Comparison of ENCODE assay signal across 22 cellular contexts in the genomic region with DNA sequence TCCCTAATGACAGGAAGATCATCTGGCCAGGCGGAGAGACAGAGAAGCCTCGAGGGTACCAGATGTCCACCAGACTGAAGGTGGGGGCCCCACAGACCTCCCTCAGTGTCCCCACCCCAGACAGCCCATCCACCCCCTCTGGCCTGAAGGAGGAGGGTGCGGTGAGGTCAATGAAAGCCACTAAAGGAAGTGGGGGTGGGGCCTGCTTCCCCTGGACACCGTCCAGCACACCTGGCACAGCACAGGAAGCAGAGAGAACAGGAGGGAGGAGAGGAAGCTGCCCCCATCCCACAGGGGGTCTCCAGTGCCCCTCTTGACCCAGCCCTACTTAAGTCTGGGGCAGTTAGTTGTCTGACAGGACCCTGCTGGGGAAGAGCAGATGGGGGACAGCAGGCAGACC. TPM values are rescaled to one million over a fixed set of nuclear protein-coding genes. Genes with fewer than 3 reads are reported as not detected.
DNase-seq lines count a peak whose midpoint lies in the region; ATAC-seq, FAIRE-seq and TF ChIP-seq lines count a peak whose summit lies in the region.
"Had no signal": no experiment of that assay in that cellular context is flagged by ENCODE, and none has a peak within 500 bp of the region (broad histone marks: within the 10 kb centered on the region; RNA-seq: fewer than 3 reads in every experiment).

No MANE protein-coding gene starts in this region.

- H3K36me3 ChIP-seq in BLaER1 treated with 17β-estradiol and CSF1 and Interleukin-3, amounts not matched to agents 10 nM and 100 nM = 0 out of 22 replicates have a peak, but pooled peaks cover 0 to 2% (median 0%) of the 10 kb centered on the region in 11 experiments
- no peaks in the 10 kb centered on the region for H3K36me3 ChIP-seq in DOHH2 (ENCODE audit: control insufficient read depth, low read length)
- H3K36me3 ChIP-seq: SJSA1 had no signal

- no peaks in the 10 kb centered on the region for H3K9me2 ChIP-seq in DOHH2 (replicated peaks; ENCODE audit: control insufficient read depth, low read length)

- peaks cover 0 to 17% (median 0%) of the 10 kb centered on the region in 11 experiments; a peak in 4 of 22 replicates for H3K27me3 ChIP-seq in BLaER1 treated with 17β-estradiol and CSF1 and Interleukin-3, amounts not matched to agents 10 nM and 100 nM
- peaks cover 24% of the 10 kb centered on the region for H3K27me3 ChIP-seq in DOHH2 (ENCODE audit: control insufficient read depth, low read length)

- DNase-seq in NCI-H2196 treated with DMSO at 0.1 percent for 48 hours (lab: John Stamatoyannopoulos, UW; ENCODE audit: unreplicated experiment) (peak; percentile 14), RPMI8226 (peak; percentile 91), D721Med (ENCODE audit: insufficient read length, low spot score) (no peak), G401 (ENCODE audit: low spot score) (no peak)
- DNase-seq: Caco-2; DND-41; GF-D8; H9; NCI-H1092; NCI-H146; NCI-H446; NK-92 treated with Interleukin-12 subunit alpha and Interleukin-12 subunit beta, amount 100 ng/mL, for 24 hours; PC-9 had no signal

- FAIRE-seq in D721Med (lab: Jason Lieb, UNC) = no peak
- FAIRE-seq: TTC549 had no signal

- peak overlapping the region in 1 of 10 experiments; percentile 32; a peak in 1 of 20 replicates for H3K4me3 ChIP-seq in BLaER1 treated with 17β-estradiol and CSF1 and Interleukin-3, amounts not matched to agents 10 nM and 100 nM
- H3K4me3 ChIP-seq in DOHH2 (ENCODE audit: low read length) = peak overlapping the region; percentile 24; the same call in 1 of the 2 replicates
- H3K4me3 ChIP-seq: PC-9, SJSA1 had no signal

- ATAC-seq in HG02938 (IDR thresholded peaks at IDR 0.05; ENCODE audit: unreplicated experiment) = no peak
- no peak for ATAC-seq in HG03378 (IDR thresholded peaks at IDR 0.05; ENCODE audit: unreplicated experiment)

- in situ Hi-C loops in G401 (cut with HindIII; ENCODE audit: low sequenced_read_pairs) = loop anchor here (25.0 kb wide), 1 partner anchor 221 kb away; a partner anchor contains a TSS

- no peaks in the 10 kb centered on the region for H3K9me3 ChIP-seq in BLaER1 treated with 17β-estradiol and CSF1 and Interleukin-3, amounts not matched to agents 10 nM and 100 nM (replicated peaks in 1 of 11)
- no peaks in the 10 kb centered on the region for H3K9me3 ChIP-seq in DOHH2 (ENCODE audit: control insufficient read depth, insufficient read depth, low read length)
- H3K9me3 ChIP-seq: Caco-2, SJSA1 had no signal

- TF ChIP-seq CTCF in DOHH2 (IDR thresholded peaks at IDR 0.05; ENCODE audit: low read depth, low read length, poor library complexity, severe bottlenecking) (no peak), D721Med (IDR thresholded peaks at IDR 0.05; ENCODE audit: insufficient read depth, missing control alignments) (no peak)

- peaks cover 6 to 39% (median 31%) of the 10 kb centered on the region in 10 experiments for H3K4me1 ChIP-seq in BLaER1 treated with 17β-estradiol and CSF1 and Interleukin-3, amounts not matched to agents 10 nM and 100 nM
- H3K4me1 ChIP-seq in DOHH2 (ENCODE audit: control insufficient read depth, low read length) = peaks cover 37% of the 10 kb centered on the region
- H3K4me1 ChIP-seq: Caco-2 had no signal

- H3K9ac ChIP-seq in BLaER1 treated with 17β-estradiol and CSF1 and Interleukin-3, amounts not matched to agents 10 nM and 100 nM = peak overlapping the region in 5 of 11 experiments; percentile 22 to 56 (median 40); a peak in 7 of 22 replicates

- H4K20me1 ChIP-seq in BLaER1 treated with 17β-estradiol and CSF1 and Interleukin-3, amounts not matched to agents 10 nM and 100 nM = peaks cover 0 to 32% (median 6%) of the 10 kb centered on the region in 11 experiments; a peak in 7 of 22 replicates
- no peaks in the 10 kb centered on the region; the same call in 1 of the 2 replicates for H4K20me1 ChIP-seq in DOHH2 (ENCODE audit: control insufficient read depth, insufficient read depth, low read depth, low read length)

- H3K4me2 ChIP-seq in BLaER1 treated with 17β-estradiol and CSF1 and Interleukin-3, amounts not matched to agents 10 nM and 100 nM = peak overlapping the region; percentile 60 to 97 (median 88)
- peak overlapping the region; percentile 51 for H3K4me2 ChIP-seq in DOHH2 (ENCODE audit: low read length)
- H3K4me2 ChIP-seq: PC-9 had no signal

- 0 out of 22 replicates have a peak overlapping the region, but pooled peaks of 1 of the 11 experiments have one; percentile 21 for H3K27ac ChIP-seq in BLaER1 treated with 17β-estradiol and CSF1 and Interleukin-3, amounts not matched to agents 10 nM and 100 nM
- H3K27ac ChIP-seq in DOHH2 (ENCODE audit: low read depth, low read length) = no peak overlapping the region
- H3K27ac ChIP-seq: PC-9, SJSA1 had no signal

- no peaks in the 10 kb centered on the region for H3K79me2 ChIP-seq in DOHH2 (ENCODE audit: control insufficient read depth, low read length)

- no peaks in the 10 kb centered on the region for H3F3A ChIP-seq in DOHH2 (ENCODE audit: control insufficient read depth, insufficient read depth)

RNA-seq across cellular contexts. Expression of a gene that starts 11.2 kb away (rescaled TPM):
- total RNA-seq in G401 (2014; rRNA removed; shearing (Covaris generic)) = 1.3 TPM in 1 of 2 replicates, not detected in the other
- total RNA-seq: A673; M059J; SJSA1; T-helper 2 cell treated with Interferon-gamma antibody and Interleukin-4, amounts not matched to agents 100 ng/mL and 5 ng/mL, for 36 hours had no signal

RNA-seq across cellular contexts. Expression of a gene that starts 13.2 kb away (rescaled TPM):
- total RNA-seq in G401 (2014; rRNA removed; shearing (Covaris generic)) = not detected in 2 replicates
- total RNA-seq: A673; Caco-2; H9; M059J; SJSA1; T-helper 2 cell treated with Interferon-gamma antibody and Interleukin-4, amounts not matched to agents 100 ng/mL and 5 ng/mL, for 36 hours had no signal

RNA-seq across cellular contexts. Expression of a gene that starts 19.7 kb away (rescaled TPM):
- total RNA-seq in G401 (2014; rRNA removed; shearing (Covaris generic)) = not detected in 2 replicates
- total RNA-seq: M059J, PC-9, SJSA1 had no signal

RNA-seq across cellular contexts. Expression of a gene that starts 29.7 kb away (rescaled TPM):
- total RNA-seq in G401 (2014; rRNA removed; shearing (Covaris generic)) = 58.8 and 63.6 TPM in 2 replicates

RNA-seq across cellular contexts. Expression of a gene that starts 29.9 kb away (rescaled TPM):
- total RNA-seq in G401 (2014; rRNA removed; shearing (Covaris generic)) = 95.8 and 122 TPM in 2 replicates

Comparison
In these comparisons a context has a peak if more than half of its experiments do, and no peak if none do; other contexts are left out.
1. DNase-seq: peak in NCI-H2196 treated with DMSO at 0.1 percent for 48 hours (single experiment) and RPMI8226 (single experiment); none in D721Med (single experiment) and G401 (single experiment).